Comparison of ENCODE assay signal across 18 cellular contexts in the genomic region with DNA sequence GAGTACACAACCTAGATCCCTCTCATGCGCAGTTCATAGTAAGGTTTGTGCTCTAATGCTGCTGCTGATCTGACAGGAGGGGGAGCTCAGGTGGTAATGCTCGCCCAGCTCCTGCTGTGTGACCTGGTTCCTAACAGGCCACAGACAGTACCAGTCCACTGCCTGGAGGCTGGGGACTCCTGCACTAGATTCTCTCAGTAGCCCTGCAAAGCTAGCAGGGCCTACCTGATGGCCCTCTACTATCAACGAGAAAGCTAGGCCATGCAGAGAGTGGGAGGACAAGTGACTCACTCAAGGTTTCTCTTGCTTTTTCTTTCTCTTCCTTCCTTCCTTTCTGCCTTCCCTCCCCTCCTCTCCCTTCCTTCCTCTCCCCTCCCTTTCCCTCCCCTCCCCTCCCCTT. TPM values are rescaled to one million over a fixed set of nuclear protein-coding genes. Genes with fewer than 3 reads are reported as not detected.
DNase-seq lines count a peak whose midpoint lies in the region; ATAC-seq and TF ChIP-seq lines count a peak whose summit lies in the region.
"Had no signal": no experiment of that assay in that cellular context is flagged by ENCODE, and none has a peak within 500 bp of the region (broad histone marks: within the 10 kb centered on the region; RNA-seq: fewer than 3 reads in every experiment).

No MANE protein-coding gene starts in this region.

- peak overlapping the region; percentile 85 for H3K27ac Mint-ChIP-seq in CD4-positive, alpha-beta T cell
- peak overlapping the region; percentile 95 for H3K27ac Mint-ChIP-seq in activated naive CD8-positive, alpha-beta T cell treated with anti-CD3 and anti-CD28 coated beads for 36 hours
- H3K27ac Mint-ChIP-seq: CD14-positive monocyte had no signal

- H3K27me3 ChIP-seq in CD4-positive, alpha-beta T cell (ENCODE audit: control insufficient read depth, insufficient read depth, low read length), result no peaks in the 10 kb centered on the region
- H3K27me3 ChIP-seq in DND-41 (ENCODE audit: insufficient read depth, low read length, poor library complexity), result no peaks in the 10 kb centered on the region
- H3K27me3 ChIP-seq: spleen, tibial nerve had no signal

- CTCF ChIA-PET in CD4-positive, alpha-beta T cell (lab: Charles Lee), result interaction anchor here (1.5 to 2.8 kb wide), 2 partner anchors 56 to 330 kb away, joined by 3 to 9 read pairs; a partner anchor contains a TSS

- H3K4me2 ChIP-seq in DND-41 (ENCODE audit: insufficient read depth, low read length), result no peak overlapping the region

- H3K4me1 Mint-ChIP-seq in CD4-positive, alpha-beta T cell (ENCODE audit: low read depth), result peaks cover 39% of the 10 kb centered on the region
- H3K4me1 Mint-ChIP-seq in activated naive CD8-positive, alpha-beta T cell treated with anti-CD3 and anti-CD28 coated beads for 36 hours, result peaks cover 67% of the 10 kb centered on the region

- no peak overlapping the region for H2AFZ ChIP-seq in DND-41 (ENCODE audit: low read depth, low read length)

- POLR2A ChIA-PET in CD4-positive, alpha-beta T cell (lab: Charles Lee), result interaction anchor here (2.4 kb wide), 1 partner anchor 192 kb away, joined by 8 read pairs; no protein-coding TSS in a partner anchor

- H3K9ac ChIP-seq in DND-41 (ENCODE audit: low read depth, low read length), result no peak overlapping the region

- TF ChIP-seq CTCF in CD4-positive, alpha-beta T cell (IDR thresholded peaks at IDR 0.05), result no peak
- TF ChIP-seq CTCF in DND-41 (IDR thresholded peaks at IDR 0.05; ENCODE audit: borderline replicate concordance, extremely low read depth, low read length, poor library complexity, severe bottlenecking), result no peak

- H4K20me1 ChIP-seq in DND-41 (ENCODE audit: insufficient read depth, low read length), result no peaks in the 10 kb centered on the region

- no peaks in the 10 kb centered on the region for H3K27me3 Mint-ChIP-seq in CD4-positive, alpha-beta T cell
- H3K27me3 Mint-ChIP-seq in activated naive CD8-positive, alpha-beta T cell treated with anti-CD3 and anti-CD28 coated beads for 36 hours, result no peaks in the 10 kb centered on the region

- no peaks in the 10 kb centered on the region for H3K9me3 ChIP-seq in CD4-positive, alpha-beta T cell (ENCODE audit: control insufficient read depth, low read length)
- H3K9me3 ChIP-seq in DND-41 (ENCODE audit: insufficient read depth, low read length, severe bottlenecking), result no peaks in the 10 kb centered on the region
- H3K9me3 ChIP-seq: mucosa of descending colon, spleen, tibial nerve had no signal

- H3K36me3 ChIP-seq in DND-41 (ENCODE audit: insufficient read depth, low read length), result no peaks in the 10 kb centered on the region
- H3K36me3 ChIP-seq: spleen, tibial nerve had no signal

- intact Hi-C loops in CD4-positive, alpha-beta T cell (cut with DNase I, micrococcal nuclease), result loop anchor here in 1 of 2 experiments (5.0 kb wide), 1 partner anchor 190 kb away; no protein-coding TSS in a partner anchor
- intact Hi-C loops in cardiac septum (cut with DNase I), result loop anchor here (5.0 kb wide), 2 partner anchors 175 to 275 kb away; no protein-coding TSS in a partner anchor

- H3K4me1 ChIP-seq in DND-41 (ENCODE audit: insufficient read depth, low read length), result peaks cover 24% of the 10 kb centered on the region
- H3K4me1 ChIP-seq: tibial nerve had no signal

- peak in 1 of 10 experiments; percentile 5 for DNase-seq in CD4-positive, alpha-beta T cell
- DNase-seq in DND-41 (no peak), cardiac septum (ENCODE audit: low spot score) (no peak), DMS114 treated with DMSO at 0.1 percent for 48 hours (lab: John Stamatoyannopoulos, UW; ENCODE audit: unreplicated experiment) (no peak)
- DNase-seq in activated CD4-positive, alpha-beta T cell treated with anti-CD3 and anti-CD28 coated beads, Interleukin-2, amount 50 U/mL, for 4 hours, result peak; percentile 17 to 19
- peak; percentile 27 for DNase-seq in activated naive CD8-positive, alpha-beta T cell treated with anti-CD3 and anti-CD28 coated beads for 36 hours
- DNase-seq: dorsolateral prefrontal cortex, hippocampal formation, left colon, mucosa of descending colon, NCI-H524, spleen had no signal

- H3K27ac ChIP-seq in CD4-positive, alpha-beta T cell (ENCODE audit: low read depth, low read length), result no peak overlapping the region
- 0 out of 2 replicates have a peak overlapping the region, but pooled peaks have one; percentile 1 for H3K27ac ChIP-seq in DND-41 (ENCODE audit: low read length)
- H3K27ac ChIP-seq: dorsolateral prefrontal cortex, tibial nerve had no signal

- no peak overlapping the region for H3K4me3 ChIP-seq in DND-41 (ENCODE audit: low read depth in 1 of 2, low read length in 2 of 2)
- H3K4me3 ChIP-seq: dorsolateral prefrontal cortex, mucosa of descending colon, spleen, tibial nerve had no signal

- peak overlapping the region; percentile 30 for H3K4me3 Mint-ChIP-seq in CD4-positive, alpha-beta T cell
- H3K4me3 Mint-ChIP-seq in activated naive CD8-positive, alpha-beta T cell treated with anti-CD3 and anti-CD28 coated beads for 36 hours, result peak overlapping the region; percentile 14
- H3K4me3 Mint-ChIP-seq: CD14-positive monocyte had no signal

- H3K9me3 Mint-ChIP-seq in CD4-positive, alpha-beta T cell, result no peaks in the 10 kb centered on the region
- peaks cover 5% of the 10 kb centered on the region for H3K9me3 Mint-ChIP-seq in activated naive CD8-positive, alpha-beta T cell treated with anti-CD3 and anti-CD28 coated beads for 36 hours
- H3K9me3 Mint-ChIP-seq: CD14-positive monocyte had no signal

- peak; percentile 37 for ATAC-seq in CD4-positive, alpha-beta T cell (ENCODE audit: poor library complexity)
- ATAC-seq in DND-41 (ENCODE audit: insufficient read depth, low read depth) (no peak), GM18502 (IDR thresholded peaks at IDR 0.05; ENCODE audit: poor library complexity, unreplicated experiment) (no peak)
- ATAC-seq: left colon, mucosa of descending colon had no signal

- H3K79me2 ChIP-seq in DND-41 (ENCODE audit: insufficient read depth, low read length), result no peaks in the 10 kb centered on the region

- no peaks in the 10 kb centered on the region for H3K36me3 Mint-ChIP-seq in CD4-positive, alpha-beta T cell (ENCODE audit: low read depth)
- peaks cover 34% of the 10 kb centered on the region for H3K36me3 Mint-ChIP-seq in activated naive CD8-positive, alpha-beta T cell treated with anti-CD3 and anti-CD28 coated beads for 36 hours
- H3K36me3 Mint-ChIP-seq: CD14-positive monocyte had no signal

RNA-seq across cellular contexts. Expression of a gene that starts 55.1 kb away (rescaled TPM):
- not detected for total RNA-seq in CD4-positive, alpha-beta T cell
- total RNA-seq in activated naive CD8-positive, alpha-beta T cell treated with anti-CD3 and anti-CD28 coated beads for 36 hours, result under 1 TPM; 0.70 to 0.80 TPM
- not detected for total RNA-seq in cardiac septum
- total RNA-seq: dorsolateral prefrontal cortex; fibroblast of lung; left colon; LHCN-M2; mucosa of descending colon; spleen; T-helper 2 cell treated with Interferon-gamma antibody and Interleukin-4, amounts not matched to agents 100 ng/mL and 5 ng/mL, for 36 hours; tibial nerve had no signal

Comparison
In these comparisons a context has a peak if more than half of its experiments do, and no peak if none do; other contexts are left out.
1. DNase-seq: peak in activated CD4-positive, alpha-beta T cell treated with anti-CD3 and anti-CD28 coated beads, Interleukin-2, amount 50 U/mL, for 4 hours (2 of 2) and activated naive CD8-positive, alpha-beta T cell treated with anti-CD3 and anti-CD28 coated beads for 36 hours (single experiment); none in DND-41 (single experiment), cardiac septum (single experiment) and DMS114 treated with DMSO at 0.1 percent for 48 hours (single experiment).